25 cellular contexts compared by ENCODE assay signal in the genomic region with DNA sequence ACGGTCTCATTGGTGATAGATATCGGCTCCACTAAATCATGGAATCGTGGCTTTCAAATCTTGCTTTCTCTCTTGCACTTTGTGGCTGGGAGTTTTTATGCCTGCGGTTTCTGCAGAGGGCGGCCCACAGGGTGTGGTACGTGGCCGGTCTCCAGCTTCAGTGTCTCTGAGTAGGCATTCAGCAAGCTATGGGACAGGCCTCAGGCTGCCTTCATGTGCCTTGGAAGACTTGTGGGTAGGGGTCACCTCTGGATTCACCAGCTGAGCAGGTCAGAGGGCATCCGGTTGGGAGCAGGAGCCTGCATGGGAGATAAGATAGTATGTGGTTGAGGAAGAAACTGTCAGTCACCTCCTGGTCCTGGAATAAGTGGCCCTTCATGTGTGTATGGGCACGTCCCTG. TPM values are rescaled to one million over a fixed set of nuclear protein-coding genes. Genes with fewer than 3 reads are reported as not detected.
DNase-seq lines count a peak whose midpoint lies in the region; ATAC-seq and TF ChIP-seq lines count a peak whose summit lies in the region.
"Had no signal": no experiment of that assay in that cellular context is flagged by ENCODE, and none has a peak within 500 bp of the region (broad histone marks: within the 10 kb centered on the region; RNA-seq: fewer than 3 reads in every experiment).

No MANE protein-coding gene starts in this region.

- no peaks in the 10 kb centered on the region for H3K4me1 Mint-ChIP-seq in activated T-helper 17 cell treated with anti-CD3 and anti-CD28 coated beads, Interleukin-2, amount 50 U/mL, for 72 hours

- H3K27ac ChIP-seq in tibial artery = no peak overlapping the region
- H3K27ac ChIP-seq: lower lobe of right lung, tibial nerve, WERI-Rb-1 had no signal

- H3K27ac Mint-ChIP-seq in activated T-helper 17 cell treated with anti-CD3 and anti-CD28 coated beads, Interleukin-2, amount 50 U/mL, for 72 hours = no peak overlapping the region
- H3K27ac Mint-ChIP-seq: activated T-cell treated with anti-CD3 and anti-CD28 coated beads, Interleukin-2, amount 50 U/mL, for 24 hours; stimulated activated naive CD8-positive, alpha-beta T cell treated with anti-CD3 and anti-CD28 coated beads, Interleukin-15, Interleukin-2, amounts not matched to agents 100 ng/mL and 50 ng/mL, for 24 hours had no signal

- no peaks in the 10 kb centered on the region for H3K27me3 ChIP-seq in tibial artery
- H3K27me3 ChIP-seq: tibial nerve had no signal

- no peaks in the 10 kb centered on the region for H3K9me3 Mint-ChIP-seq in activated T-helper 17 cell treated with anti-CD3 and anti-CD28 coated beads, Interleukin-2, amount 50 U/mL, for 72 hours
- H3K9me3 Mint-ChIP-seq: activated T-cell treated with anti-CD3 and anti-CD28 coated beads, Interleukin-2, amount 50 U/mL, for 24 hours had no signal

- H3K27me3 Mint-ChIP-seq in activated T-helper 17 cell treated with anti-CD3 and anti-CD28 coated beads, Interleukin-2, amount 50 U/mL, for 72 hours = no peaks in the 10 kb centered on the region
- H3K27me3 Mint-ChIP-seq: activated T-cell treated with anti-CD3 and anti-CD28 coated beads, Interleukin-2, amount 50 U/mL, for 24 hours; stimulated activated naive CD8-positive, alpha-beta T cell treated with anti-CD3 and anti-CD28 coated beads, Interleukin-15, Interleukin-2, amounts not matched to agents 100 ng/mL and 50 ng/mL, for 24 hours had no signal

- intact Hi-C loops in tibial artery (cut with DNase I; ENCODE audit: low total_unique reads) = loop anchor here (5.0 kb wide), 3 partner anchors 218 to 348 kb away; no protein-coding TSS in a partner anchor

- H3K9me3 ChIP-seq in tibial artery = no peaks in the 10 kb centered on the region
- H3K9me3 ChIP-seq: lower lobe of right lung, tibial nerve had no signal

- ATAC-seq in activated T-helper 17 cell treated with anti-CD3 and anti-CD28 coated beads, Interleukin-2, amount 50 U/mL, for 72 hours (replicated peaks) = peak; percentile 28
- ATAC-seq in left lobe of liver (no peak), HG03139 (IDR thresholded peaks at IDR 0.05; ENCODE audit: unreplicated experiment) (no peak)
- ATAC-seq: lower lobe of right lung had no signal

- H3K4me3 Mint-ChIP-seq in activated T-helper 17 cell treated with anti-CD3 and anti-CD28 coated beads, Interleukin-2, amount 50 U/mL, for 72 hours = no peak overlapping the region
- H3K4me3 Mint-ChIP-seq: activated T-cell treated with anti-CD3 and anti-CD28 coated beads, Interleukin-2, amount 50 U/mL, for 24 hours; stimulated activated naive CD8-positive, alpha-beta T cell treated with anti-CD3 and anti-CD28 coated beads, Interleukin-15, Interleukin-2, amounts not matched to agents 100 ng/mL and 50 ng/mL, for 24 hours had no signal

- no peak for TF ChIP-seq CTCF in tibial artery (IDR thresholded peaks at IDR 0.05)

- peaks cover 10 to 76% (median 31%) of the 10 kb centered on the region in 3 donors for H3K36me3 ChIP-seq in tibial artery
- H3K36me3 ChIP-seq: WERI-Rb-1 had no signal

- H3K4me3 ChIP-seq in tibial artery = no peak overlapping the region
- H3K4me3 ChIP-seq: lower lobe of right lung, tibial nerve had no signal

- peak; percentile 56 for DNase-seq in activated effector memory CD4-positive, alpha-beta T cell treated with anti-CD3 and anti-CD28 coated beads, Interleukin-2, amount 50 U/mL, for 16 hours
- DNase-seq in activated effector memory CD4-positive, alpha-beta T cell treated with Interleukin-2 at 50 U/mL for 16 hours = no peak
- DNase-seq in left lobe of liver (ENCODE audit: low spot score) = peak; percentile 24
- DNase-seq in tibial artery = peak; percentile 16 to 45
- DNase-seq in NCI-H2081 treated with DMSO at 0.1 percent for 48 hours (lab: John Stamatoyannopoulos, UW) = no peak
- DNase-seq in foreskin melanocyte = no peak
- DNase-seq: activated naive CD4-positive, alpha-beta T cell treated with anti-CD3 and anti-CD28 coated beads, Interleukin-2, amount 50 U/mL, for 16 hours; activated T-cell treated with anti-CD3 and anti-CD28 coated beads, Interleukin-2, amount 50 U/mL, for 24 hours; caudate nucleus; COR-L47; foreskin fibroblast; hippocampal formation; Kasumi-1; lower lobe of right lung; NCI-H1048; NCI-H2081; NCI-H446; T-helper 1 cell; WERI-Rb-1 had no signal

- H3K4me1 ChIP-seq in tibial artery = peaks cover 0 to 22% (median 4%) of the 10 kb centered on the region in 4 donors
- H3K4me1 ChIP-seq: lower lobe of right lung had no signal

- no peaks in the 10 kb centered on the region for H3K36me3 Mint-ChIP-seq in activated T-helper 17 cell treated with anti-CD3 and anti-CD28 coated beads, Interleukin-2, amount 50 U/mL, for 72 hours (ENCODE audit: low read depth)

RNA-seq across cellular contexts. Expression of a gene that starts 47.7 kb away (rescaled TPM):
- total RNA-seq in activated T-helper 17 cell treated with anti-CD3 and anti-CD28 coated beads, Interleukin-2, amount 50 U/mL, for 72 hours = not detected
- 6,364 TPM for total RNA-seq in left lobe of liver
- total RNA-seq: A673, dermis microvascular lymphatic vessel endothelial cell, tibial nerve had no signal

Comparison
In these comparisons a context has a peak if more than half of its experiments do, and no peak if none do; other contexts are left out.
1. DNase-seq: peak in activated effector memory CD4-positive, alpha-beta T cell treated with anti-CD3 and anti-CD28 coated beads, Interleukin-2, amount 50 U/mL, for 16 hours (single experiment), left lobe of liver (single experiment) and tibial artery (2 of 2); none in activated effector memory CD4-positive, alpha-beta T cell treated with Interleukin-2 at 50 U/mL for 16 hours (single experiment), NCI-H2081 treated with DMSO at 0.1 percent for 48 hours (single experiment) and foreskin melanocyte (single experiment).
2. RNA of a gene that starts 47.7 kb away (total RNA-seq): 6,364 TPM in left lobe of liver (single experiment); not detected in activated T-helper 17 cell treated with anti-CD3 and anti-CD28 coated beads, Interleukin-2, amount 50 U/mL, for 72 hours; every median in the first group is over 1,000 times any median in the second.